In the genomic region with DNA sequence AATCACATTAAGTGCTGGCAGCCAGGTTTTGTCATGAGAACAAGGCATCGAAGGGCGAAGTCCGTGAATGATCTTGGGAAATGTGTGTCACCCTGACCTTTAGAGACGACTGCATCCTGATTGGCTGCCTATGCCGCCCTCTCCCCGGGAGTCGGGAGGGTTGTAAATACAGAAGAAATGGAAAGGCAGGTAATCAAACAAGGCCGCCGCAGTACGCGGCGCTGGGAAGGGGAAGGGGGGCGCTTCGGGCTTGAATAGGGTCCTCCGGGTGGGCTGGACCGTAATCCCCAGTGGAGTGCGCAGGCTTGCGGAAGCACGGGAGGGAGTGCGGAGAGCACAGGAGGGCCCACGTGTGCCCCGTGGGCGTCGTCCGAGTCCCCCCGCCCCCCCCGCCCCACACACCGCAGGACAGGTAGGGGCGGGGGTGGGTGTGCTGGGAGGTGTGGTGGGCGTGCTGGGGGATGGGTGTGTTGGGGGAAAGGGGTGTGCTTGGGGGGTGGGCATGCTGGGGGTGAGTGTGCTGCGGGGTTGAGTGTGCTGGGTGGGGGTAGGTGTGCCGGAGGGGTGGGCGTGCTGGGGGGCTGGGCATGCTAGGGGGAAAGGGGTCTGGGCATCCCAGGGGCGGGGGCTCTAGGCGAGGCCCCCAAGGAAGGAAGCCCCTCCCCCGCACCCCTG, we compare ENCODE assay signal across 7 cellular contexts.
DNase-seq lines count a peak whose midpoint lies in the region; ATAC-seq, FAIRE-seq and TF ChIP-seq lines count a peak whose summit lies in the region.

No MANE protein-coding gene starts in this region.

- no peak for TF ChIP-seq CTCF in pancreas (IDR thresholded peaks at IDR 0.05)
- no peak for TF ChIP-seq CTCF in upper lobe of right lung (IDR thresholded peaks at IDR 0.05)

- peak; percentile 14 for DNase-seq in GM19240 (ENCODE audit: insufficient read length, low spot score)
- DNase-seq in NT2/D1 (ENCODE audit: low read depth, low spot score), result no peak
- peak; percentile 86 for DNase-seq in activated effector memory CD4-positive, alpha-beta T cell treated with anti-CD3 and anti-CD28 coated beads, Interleukin-2, amount 50 U/mL, for 16 hours
- peak; percentile 52 for DNase-seq in germinal center (ENCODE audit: low spot score)
- peak; percentile 75 to 81 (median 79) for DNase-seq in pancreas
- DNase-seq in upper lobe of right lung, result peak; percentile 71

- H3K27ac ChIP-seq in pancreas (peak overlapping the region; percentile 91 to 99 (median 98)), upper lobe of right lung (peak overlapping the region; percentile 96)

- no peaks in the 10 kb centered on the region for H3K36me3 ChIP-seq in NT2/D1 (ENCODE audit: insufficient read depth, insufficient read length, low read length)
- no peaks in the 10 kb centered on the region for H3K36me3 ChIP-seq in pancreas
- H3K36me3 ChIP-seq in upper lobe of right lung, result no peaks in the 10 kb centered on the region

- peaks cover 6% of the 10 kb centered on the region; the same call in 1 of the 2 replicates for H3K9me3 ChIP-seq in NT2/D1 (ENCODE audit: insufficient read depth, low read length)
- no peaks in the 10 kb centered on the region for H3K9me3 ChIP-seq in pancreas
- H3K9me3 ChIP-seq in upper lobe of right lung, result no peaks in the 10 kb centered on the region

- 0% methylated on average over 26 to 36 of the region's 36 CpGs for WGBS in pancreas, 2 donors

- peak; percentile 58 to 66 (median 63) for ATAC-seq in pancreas
- peak; percentile 50 for ATAC-seq in upper lobe of right lung
- no peak for ATAC-seq in HG02571 (IDR thresholded peaks at IDR 0.05; ENCODE audit: unreplicated experiment)

- H3K4me1 ChIP-seq in NT2/D1 (ENCODE audit: insufficient read depth, insufficient read length) (peaks cover 7% of the 10 kb centered on the region), pancreas (peaks cover 8 to 29% (median 18%) of the 10 kb centered on the region in 3 donors), upper lobe of right lung (peaks cover 21% of the 10 kb centered on the region)

- FAIRE-seq in pancreas (lab: Jason Lieb, UNC), result no peak

- no peaks in the 10 kb centered on the region for H3K27me3 ChIP-seq in NT2/D1 (ENCODE audit: insufficient read depth, insufficient read length)
- no peaks in the 10 kb centered on the region for H3K27me3 ChIP-seq in pancreas
- no peaks in the 10 kb centered on the region for H3K27me3 ChIP-seq in upper lobe of right lung

- H3K9ac ChIP-seq in NT2/D1 (ENCODE audit: insufficient read length, low read depth), result peak overlapping the region; percentile 77

- intact Hi-C loops in pancreas (cut with DNase I), result no loop called here
- intact Hi-C loops in upper lobe of right lung (cut with DNase I), result no loop called here

- H3K4me3 ChIP-seq in NT2/D1 (ENCODE audit: insufficient read length, low read depth), result peak overlapping the region; percentile 66
- peak overlapping the region; percentile 55 to 90 (median 82) for H3K4me3 ChIP-seq in pancreas
- H3K4me3 ChIP-seq in upper lobe of right lung, result peak overlapping the region; percentile 86
